ENCODE assay signal across 20 cellular contexts in the genomic region with DNA sequence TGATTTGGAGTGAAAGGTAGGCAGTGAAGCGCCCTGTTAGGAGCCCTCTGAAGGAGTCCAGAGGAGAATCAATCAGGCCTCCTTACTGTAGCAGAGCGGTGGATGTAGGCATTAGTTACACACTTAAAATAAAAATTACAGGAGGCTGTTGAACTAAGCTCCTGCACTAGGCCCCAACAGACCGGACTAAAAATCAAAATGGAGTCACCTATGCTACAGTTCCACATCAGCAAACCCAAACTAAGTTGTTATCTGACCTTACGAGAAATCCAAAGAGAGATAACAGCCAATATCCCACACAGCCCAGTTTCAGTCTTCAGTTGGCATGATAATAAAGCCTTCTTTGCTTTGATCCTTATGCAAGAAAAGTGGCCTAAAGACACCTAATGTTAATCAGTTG. TPM values are rescaled to one million over a fixed set of nuclear protein-coding genes. Genes with fewer than 3 reads are reported as not detected.
DNase-seq lines count a peak whose midpoint lies in the region; ATAC-seq, FAIRE-seq and TF ChIP-seq lines count a peak whose summit lies in the region.
"Had no signal": no experiment of that assay in that cellular context is flagged by ENCODE, and none has a peak within 500 bp of the region (broad histone marks: within the 10 kb centered on the region; RNA-seq: fewer than 3 reads in every experiment).

No MANE protein-coding gene starts in this region.

- 51% methylated on average over 4 of the region's 4 CpGs for WGBS in HepG2 (ENCODE audit: low lambda C conversion rate)
- 88% methylated on average over 2 of the region's 4 CpGs for WGBS in right lobe of liver (ENCODE audit: insufficient coverage, low coverage, low lambda C conversion rate, missing lambda C conversion rate)
- WGBS in H9 (ENCODE audit: extremely low coverage, insufficient read length, low lambda C conversion rate) = no CpG with 5 or more reads among the region's 4 CpGs
- 97% methylated on average over 4 of the region's 4 CpGs for WGBS in tibial nerve, 2 donors

- TF ChIP-seq RAD21 in HepG2 (CRISPR knock-in tag; IDR thresholded peaks at IDR 0.05) = no peak

- BruUV-seq in HepG2 (replicated peaks; lab: Mats Ljungman, UMichigan) = no TSS peak

- 0 out of 2 replicates have a peak, but pooled peaks cover 2% of the 10 kb centered on the region for H3K27me3 Mint-ChIP-seq in H9 (ENCODE audit: low read depth)
- H3K27me3 Mint-ChIP-seq in activated T-helper 2 cell treated with anti-CD3 and anti-CD28 coated beads, Interferon-gamma antibody, Interleukin-2, Interleukin-4, amounts not matched to agents 10 μg/mL and 5 μg/mL and 100 μg/mL, durations not matched to agents 14 hours and 24 hours and 36 hours (ENCODE audit: low read depth) = no peaks in the 10 kb centered on the region
- H3K27me3 Mint-ChIP-seq: CD4-positive, CD25-positive, alpha-beta regulatory T cell had no signal

- no peak for TF ChIP-seq EP300 in HepG2 (IDR thresholded peaks at IDR 0.05; ENCODE audit: low read depth in 2 of 2, low read length in 2 of 2)
- TF ChIP-seq EP300 in HepG2 (CRISPR knock-in tag; IDR thresholded peaks at IDR 0.05; ENCODE audit: borderline replicate concordance) = no peak
- no peak for TF ChIP-seq EP300 in tibial nerve (IDR thresholded peaks at IDR 0.05)

- H4K20me1 ChIP-seq in HepG2 (ENCODE audit: insufficient read depth, low read length) (no peaks in the 10 kb centered on the region), H9 (ENCODE audit: control insufficient read depth, insufficient read depth, insufficient read length) (no peaks in the 10 kb centered on the region)

- TF ChIP-seq POLR2A in HepG2 (IDR thresholded peaks at IDR 0.05; ENCODE audit: insufficient read depth in 1 of 2, low read depth in 2 of 2, low read length in 2 of 2) (no peak), right lobe of liver (IDR thresholded peaks at IDR 0.05) (no peak), tibial nerve (IDR thresholded peaks at IDR 0.05) (no peak)

- no peak overlapping the region for H3K56ac ChIP-seq in H9 (ENCODE audit: insufficient read length, low read depth, low read length)

- DNase-seq in HepG2 (ENCODE audit: low spot score) (no peak), right lobe of liver (no peak), H9 (no peak), tibial nerve (ENCODE audit: low spot score in 2 of 2) (no peak), HuH-7.5 (ENCODE audit: low spot score) (no peak)
- no peak for DNase-seq in activated T-helper 2 cell treated with anti-CD3 and anti-CD28 coated beads, Interferon-gamma antibody, Interleukin-2, Interleukin-4, amounts not matched to agents 10 μg/mL and 5 μg/mL and 100 μg/mL, durations not matched to agents 14 hours and 24 hours and 36 hours (ENCODE audit: low spot score)
- DNase-seq: 8988T; Caco-2; CD4-positive, CD25-positive, alpha-beta regulatory T cell; CD8-positive, alpha-beta T cell; DMS153; DND-41; GOT3; HCEC 1CT had no signal

- no peak overlapping the region for H3K23ac ChIP-seq in H9 (ENCODE audit: insufficient read length, low read depth, low read length)

- H3K27me3 ChIP-seq in HepG2 (ENCODE audit: control insufficient read depth in 1 of 2, insufficient read depth in 2 of 2, low read length in 2 of 2) (no peaks in the 10 kb centered on the region; a peak in 1 of 5 replicates), right lobe of liver (no peaks in the 10 kb centered on the region), H9 (ENCODE audit: insufficient read depth, low read length) (no peaks in the 10 kb centered on the region), parathyroid adenoma (ENCODE audit: control insufficient read depth, insufficient read depth, low read length) (no peaks in the 10 kb centered on the region), tibial nerve (no peaks in the 10 kb centered on the region)

- H3K4me1 Mint-ChIP-seq in H9 = peaks cover 13 to 14% of the 10 kb centered on the region in 2 experiments
- H3K4me1 Mint-ChIP-seq in activated T-helper 2 cell treated with anti-CD3 and anti-CD28 coated beads, Interferon-gamma antibody, Interleukin-2, Interleukin-4, amounts not matched to agents 10 μg/mL and 5 μg/mL and 100 μg/mL, durations not matched to agents 14 hours and 24 hours and 36 hours (ENCODE audit: low read depth) = peaks cover 35% of the 10 kb centered on the region

- H2BK5ac ChIP-seq in H9 (ENCODE audit: insufficient read length, low read length) = no peak overlapping the region

- intact Hi-C loops in HepG2 (cut with micrococcal nuclease; ENCODE audit: unreplicated experiment) (no loop called here), right lobe of liver (cut with DNase I) (no loop called here)
- intact Hi-C loops in activated T-helper 2 cell treated with anti-CD3 and anti-CD28 coated beads, Interferon-gamma antibody, Interleukin-2, Interleukin-4, amounts not matched to agents 10 μg/mL and 5 μg/mL and 100 μg/mL, durations not matched to agents 14 hours and 24 hours and 36 hours (cut with micrococcal nuclease) = no loop called here

- H3T11ph ChIP-seq in H9 (ENCODE audit: low read length) = no peak overlapping the region

- no peak overlapping the region for H3K27ac ChIP-seq in HepG2 (ENCODE audit: extremely low read length, insufficient read depth, low read length)
- H3K27ac ChIP-seq in right lobe of liver = no peak overlapping the region
- H3K27ac ChIP-seq in H9 (ENCODE audit: insufficient read length, low read depth, low read length) = no peak overlapping the region
- H3K27ac ChIP-seq in parathyroid adenoma = peak overlapping the region; percentile 91
- no peak overlapping the region for H3K27ac ChIP-seq in tibial nerve
- H3K27ac ChIP-seq: C4-2B had no signal

- H3K4me3 ChIP-seq in HepG2 (replicated peaks in 1 of 3; ENCODE audit: insufficient read depth in 1 of 3, low read depth in 2 of 3, low read length in 3 of 3) = no peak overlapping the region
- no peak overlapping the region for H3K4me3 ChIP-seq in right lobe of liver
- H3K4me3 ChIP-seq in parathyroid adenoma (ENCODE audit: low read depth, low read length) = no peak overlapping the region
- H3K4me3 ChIP-seq in tibial nerve = no peak overlapping the region

- peak overlapping the region in 2 of 3 experiments; percentile 11 to 25; a peak in 2 of 7 replicates for H3K27ac Mint-ChIP-seq in H9
- H3K27ac Mint-ChIP-seq in activated T-helper 2 cell treated with anti-CD3 and anti-CD28 coated beads, Interferon-gamma antibody, Interleukin-2, Interleukin-4, amounts not matched to agents 10 μg/mL and 5 μg/mL and 100 μg/mL, durations not matched to agents 14 hours and 24 hours and 36 hours = peak overlapping the region; percentile 40
- H3K27ac Mint-ChIP-seq: CD8-positive, alpha-beta T cell had no signal

- FAIRE-seq in HepG2 (lab: Jason Lieb, UNC) = peak; percentile 21
- FAIRE-seq: G401.6, GM12892, H54 had no signal

- no peak overlapping the region for H3K9ac ChIP-seq in HepG2 (ENCODE audit: insufficient read depth, low read depth, low read length)
- no peak overlapping the region for H3K9ac ChIP-seq in H9 (ENCODE audit: extremely low read depth, insufficient read length, low read length)
- no peak overlapping the region for H3K9ac ChIP-seq in parathyroid adenoma

- no peak for ATAC-seq in HepG2
- no peak for ATAC-seq in right lobe of liver
- no peak for ATAC-seq in HG03280 (IDR thresholded peaks at IDR 0.05; ENCODE audit: unreplicated experiment)
- ATAC-seq: CD8-positive, alpha-beta T cell had no signal

- H2AK5ac ChIP-seq in H9 (ENCODE audit: insufficient read length, low read length) = no peak overlapping the region

- in situ Hi-C loops in HepG2 (cut with HindIII; ENCODE audit: extremely low pct_ligation_motif_present, low pct_unique_long_range_greater_than_20kb) = no loop called here

- H2BK120ac ChIP-seq in H9 (ENCODE audit: low read depth, low read length, poor library complexity, severe bottlenecking) = no peak overlapping the region

- POLR2A ChIA-PET in HepG2 (lab: Yijun Ruan, JAX) = no interaction called here

- CTCF ChIA-PET in HepG2 (lab: Yijun Ruan, JAX; ENCODE audit: low intra/inter-chr PET ratio, low total read pairs) = no interaction called here

- no peak overlapping the region for H2BK15ac ChIP-seq in H9 (ENCODE audit: low read depth, low read length)

- H3K4me1 ChIP-seq in HepG2 (ENCODE audit: insufficient read depth, low read length) (no peaks in the 10 kb centered on the region), right lobe of liver (no peaks in the 10 kb centered on the region), H9 (ENCODE audit: insufficient read depth, low read length) (peaks cover 5% of the 10 kb centered on the region; the same call in 1 of the 2 replicates), parathyroid adenoma (peaks cover 53% of the 10 kb centered on the region), tibial nerve (peaks cover 0 to 17% (median 6%) of the 10 kb centered on the region in 4 donors)

- H3K79me2 ChIP-seq in HepG2 (ENCODE audit: insufficient read depth, low read length) = no peaks in the 10 kb centered on the region
- H3K79me2 ChIP-seq in H9 (ENCODE audit: insufficient read depth, low read length) = no peaks in the 10 kb centered on the region
- peaks cover 35% of the 10 kb centered on the region for H3K79me2 ChIP-seq in parathyroid adenoma

- no peak overlapping the region for H4K91ac ChIP-seq in H9 (ENCODE audit: insufficient read length, low read depth, low read length)

- no peak overlapping the region for H3K14ac ChIP-seq in H9 (ENCODE audit: insufficient read depth, low read length)

- no peak overlapping the region for H4K5ac ChIP-seq in H9 (ENCODE audit: insufficient read length, low read depth, low read length)

- peaks cover 0 to 2% (median 0%) of the 10 kb centered on the region in 3 experiments; a peak in 1 of 7 replicates for H3K36me3 Mint-ChIP-seq in H9 (ENCODE audit: insufficient read depth in 1 of 3, low read depth in 3 of 3)
- no peaks in the 10 kb centered on the region for H3K36me3 Mint-ChIP-seq in activated T-helper 2 cell treated with anti-CD3 and anti-CD28 coated beads, Interferon-gamma antibody, Interleukin-2, Interleukin-4, amounts not matched to agents 10 μg/mL and 5 μg/mL and 100 μg/mL, durations not matched to agents 14 hours and 24 hours and 36 hours (ENCODE audit: low read depth)
- H3K36me3 Mint-ChIP-seq: CD4-positive, CD25-positive, alpha-beta regulatory T cell; CD8-positive, alpha-beta T cell had no signal

- no peak overlapping the region for H3K4me2 ChIP-seq in HepG2 (ENCODE audit: low read depth, low read length)
- H3K4me2 ChIP-seq in H9 (ENCODE audit: insufficient read depth, insufficient read length, low read length) = no peak overlapping the region
- H3K4me2 ChIP-seq in parathyroid adenoma (ENCODE audit: low read length) = no peak overlapping the region

- H3K9me3 Mint-ChIP-seq in H9 = peaks cover 0 to 4% of the 10 kb centered on the region in 2 experiments; a peak in 1 of 5 replicates
- no peaks in the 10 kb centered on the region for H3K9me3 Mint-ChIP-seq in activated T-helper 2 cell treated with anti-CD3 and anti-CD28 coated beads, Interferon-gamma antibody, Interleukin-2, Interleukin-4, amounts not matched to agents 10 μg/mL and 5 μg/mL and 100 μg/mL, durations not matched to agents 14 hours and 24 hours and 36 hours
- H3K9me3 Mint-ChIP-seq: CD8-positive, alpha-beta T cell had no signal

- no peak overlapping the region for H2AFZ ChIP-seq in HepG2 (ENCODE audit: low read length)
- no peak overlapping the region for H2AFZ ChIP-seq in H9 (ENCODE audit: low read length)
- no peak overlapping the region for H2AFZ ChIP-seq in parathyroid adenoma

- H2BK12ac ChIP-seq in H9 (ENCODE audit: insufficient read length, low read depth, low read length) = no peak overlapping the region

- H2BK20ac ChIP-seq in H9 (ENCODE audit: low read depth, low read length, poor library complexity, severe bottlenecking) = no peak overlapping the region

- no peak overlapping the region for H3K18ac ChIP-seq in H9 (ENCODE audit: insufficient read length, low read depth, low read length)

- H4K8ac ChIP-seq in H9 (replicated peaks; ENCODE audit: insufficient read length, low read depth, low read length) = no peak overlapping the region

- H3K9me3 ChIP-seq in HepG2 (ENCODE audit: low read length) (no peaks in the 10 kb centered on the region), right lobe of liver (no peaks in the 10 kb centered on the region), H9 (ENCODE audit: control insufficient read depth, low read depth, low read length) (no peaks in the 10 kb centered on the region), parathyroid adenoma (ENCODE audit: control insufficient read depth, low read length) (no peaks in the 10 kb centered on the region), tibial nerve (no peaks in the 10 kb centered on the region)
- H3K9me3 ChIP-seq: Caco-2 had no signal

- no peak overlapping the region for H3K4me3 Mint-ChIP-seq in H9
- no peak overlapping the region for H3K4me3 Mint-ChIP-seq in activated T-helper 2 cell treated with anti-CD3 and anti-CD28 coated beads, Interferon-gamma antibody, Interleukin-2, Interleukin-4, amounts not matched to agents 10 μg/mL and 5 μg/mL and 100 μg/mL, durations not matched to agents 14 hours and 24 hours and 36 hours (ENCODE audit: low read depth)
- H3K4me3 Mint-ChIP-seq: CD4-positive, CD25-positive, alpha-beta regulatory T cell; CD8-positive, alpha-beta T cell had no signal

- no peak overlapping the region for H3K4ac ChIP-seq in H9 (ENCODE audit: low read depth, low read length)

- no peak for TF ChIP-seq CTCF in HepG2 (CRISPR knock-in tag; IDR thresholded peaks at IDR 0.05)
- TF ChIP-seq CTCF in right lobe of liver (IDR thresholded peaks at IDR 0.05) = no peak
- no peak for TF ChIP-seq CTCF in H9 (conservative IDR thresholded peaks at IDR 0.05)
- no peak for TF ChIP-seq CTCF in parathyroid adenoma (IDR thresholded peaks at IDR 0.05)
- no peak for TF ChIP-seq CTCF in tibial nerve (IDR thresholded peaks at IDR 0.05)

- H3K36me3 ChIP-seq in HepG2 (replicated peaks in 1 of 2; ENCODE audit: control insufficient read depth in 1 of 2, insufficient read depth in 2 of 2, low read length in 2 of 2) (no peaks in the 10 kb centered on the region), right lobe of liver (no peaks in the 10 kb centered on the region), parathyroid adenoma (ENCODE audit: control insufficient read depth, insufficient read depth, low read length) (no peaks in the 10 kb centered on the region), tibial nerve (no peaks in the 10 kb centered on the region)

- no peaks in the 10 kb centered on the region for H3K79me1 ChIP-seq in H9 (ENCODE audit: insufficient read depth, low read depth, low read length, poor library complexity, severe bottlenecking)

- H3K23me2 ChIP-seq in H9 (ENCODE audit: insufficient read length, low read depth, low read length, poor library complexity, severe bottlenecking) = no peaks in the 10 kb centered on the region

RNA-seq across cellular contexts. Expression of a gene that starts 26.8 kb away (rescaled TPM):
- total RNA-seq in HepG2 (2016; rRNA removed; fragmentation: Illumina TruSeq; extraction: Trizol) = 56.1 and 58.8 TPM in 2 replicates
- 10.2 and 13.0 TPM in 2 replicates for total RNA-seq in HepG2 (2016; cell fraction: cytosol; rRNA removed; fragmentation: Illumina TruSeq; extraction: Trizol; ENCODE audit: low read depth)
- 46.1 and 56.2 TPM in 2 replicates for total RNA-seq in HepG2 (2016; cell fraction: insoluble cytoplasmic fraction; rRNA removed; fragmentation: Illumina TruSeq; extraction: Trizol)
- 19.9 and 20.9 TPM in 2 replicates for total RNA-seq in HepG2 (2016; cell fraction: membrane; rRNA removed; fragmentation: Illumina TruSeq; extraction: Trizol)
- 74.0 and 78.2 TPM in 2 replicates for total RNA-seq in HepG2 (2016; cell fraction: nucleus; rRNA removed; fragmentation: Illumina TruSeq; extraction: Trizol)
- 42.1 and 56.2 TPM in 2 replicates for polyA plus RNA-seq in HepG2 (2011; rRNA removed)
- 54.8 and 55.2 TPM in 2 replicates for polyA plus RNA-seq in HepG2 (2011; cell fraction: cytosol; rRNA removed)
- 207 TPM in 2 replicates for polyA plus RNA-seq in HepG2 (2011; cell fraction: nucleus; rRNA removed)
- 47.4 and 50.1 TPM in 2 replicates for polyA plus RNA-seq in HepG2 (2012)
- 4.1 and 4.3 TPM in 2 replicates for polyA plus RNA-seq in HepG2 (2016; cell fraction: cytosol; fragmentation: Illumina TruSeq; extraction: Trizol; ENCODE audit: low read depth)
- 46.8 and 48.8 TPM in 2 replicates for polyA plus RNA-seq in HepG2 (2016; cell fraction: insoluble cytoplasmic fraction; fragmentation: Illumina TruSeq; extraction: Trizol; ENCODE audit: low read depth)
- 9.3 and 10.2 TPM in 2 replicates for polyA plus RNA-seq in HepG2 (2016; cell fraction: membrane; fragmentation: Illumina TruSeq; extraction: Trizol; ENCODE audit: low read depth)
- polyA plus RNA-seq in HepG2 (2016; cell fraction: nucleus; fragmentation: Illumina TruSeq; extraction: Trizol; ENCODE audit: insufficient read depth, low read depth) = 92.7 and 107 TPM in 2 replicates
- polyA minus RNA-seq in HepG2 (2011; rRNA and poly(A)+ RNA removed; ENCODE audit: low replicate concordance) = 62.6 and 656 TPM in 2 replicates
- polyA minus RNA-seq in HepG2 (2011; cell fraction: cytosol; rRNA and poly(A)+ RNA removed) = 24.9 and 25.8 TPM in 2 replicates
- 193 and 212 TPM in 2 replicates for polyA minus RNA-seq in HepG2 (2011; cell fraction: nucleus; rRNA and poly(A)+ RNA removed)
- 100 to 1,000 TPM in 1 of 6 experiments, 10 to 100 TPM in 5; 15.9 to 149 (median 43.0) TPM for total RNA-seq in right lobe of liver
- total RNA-seq in H9 (2021) = 7.8 and 8.2 TPM in 2 replicates
- 74.0 and 75.7 TPM in 2 replicates for total RNA-seq in activated T-helper 2 cell treated with anti-CD3 and anti-CD28 coated beads, Interferon-gamma antibody, Interleukin-2, Interleukin-4, amounts not matched to agents 10 μg/mL and 5 μg/mL and 100 μg/mL, durations not matched to agents 14 hours and 24 hours and 36 hours
- 100 to 1,000 TPM; 103 to 127 (median 116) TPM for total RNA-seq in tibial nerve
